ENCODE assay signal across 14 cellular contexts in the genomic region with DNA sequence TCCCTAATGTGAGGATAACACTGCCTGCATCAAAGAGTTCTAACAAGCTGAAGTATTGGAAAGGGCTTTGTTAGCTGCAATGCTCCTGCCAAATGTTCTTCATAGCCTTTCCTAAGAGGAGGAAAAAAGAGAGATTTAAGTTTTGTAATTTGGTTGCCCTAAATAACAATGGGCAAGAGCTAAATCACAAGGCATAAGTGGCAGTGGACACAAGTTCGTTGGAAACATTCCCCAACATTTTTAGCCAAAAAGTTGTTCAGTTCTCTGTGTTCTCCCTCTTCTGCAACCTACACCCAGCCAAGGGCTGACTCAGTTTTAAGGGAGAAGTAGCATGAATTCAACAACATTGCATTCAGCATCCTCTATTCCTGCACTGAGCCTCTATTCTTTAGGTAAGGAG. TPM values are rescaled to one million over a fixed set of nuclear protein-coding genes. Genes with fewer than 3 reads are reported as not detected.
DNase-seq lines count a peak whose midpoint lies in the region; ATAC-seq and TF ChIP-seq lines count a peak whose summit lies in the region.
"Had no signal": no experiment of that assay in that cellular context is flagged by ENCODE, and none has a peak within 500 bp of the region (broad histone marks: within the 10 kb centered on the region; RNA-seq: fewer than 3 reads in every experiment).

No MANE protein-coding gene starts in this region.

- peak overlapping the region; percentile 88 for H3K9ac ChIP-seq in adipocyte (ENCODE audit: low read length)

- no peak for TF ChIP-seq EP300 in ovary (IDR thresholded peaks at IDR 0.05)

- CTCF ChIA-PET in RWPE1 (lab: Yijun Ruan, JAX), result interaction anchor here (0.5 to 0.7 kb wide), 3 partner anchors 50 to 101 kb away, joined by 3 to 4 read pairs (median 4); no protein-coding TSS in a partner anchor

- 21 to 31% (median 23%) methylated on average over 1 of the region's 1 CpG for WGBS in ovary, 3 donors

- DNase-seq in adipocyte (ENCODE audit: low read depth), result no peak
- DNase-seq in fibroblast of gingiva (ENCODE audit: low read depth), result peak; percentile 79
- DNase-seq in middle frontal gyrus (ENCODE audit: extremely low spot score, low spot score), result peak; percentile 25
- DNase-seq in thoracic aorta (ENCODE audit: low spot score), result no peak
- no peak for DNase-seq in DMS53 treated with DMSO at 0.1 percent for 48 hours (lab: John Stamatoyannopoulos, UW; ENCODE audit: unreplicated experiment)
- DNase-seq in ovary, result no peak
- DNase-seq in RWPE1 (ENCODE audit: low spot score), result no peak
- no peak for DNase-seq in NOMO-1 (lab: John Stamatoyannopoulos, UW; ENCODE audit: unreplicated experiment in 2 of 2)
- DNase-seq: Calu3, DMS79, NCI-H1436, NCI-H345, NCI-H526 treated with DMSO at 0.1 percent for 48 hours, SHP77 had no signal

- H3K4me1 ChIP-seq in adipocyte (ENCODE audit: control insufficient read depth, insufficient read depth, low read length) (peaks cover 31% of the 10 kb centered on the region), thoracic aorta (ENCODE audit: control insufficient read depth in 1 of 2, low read depth in 2 of 2) (peaks cover 11 to 51% of the 10 kb centered on the region in 2 donors), ovary (ENCODE audit: insufficient read depth) (no peaks in the 10 kb centered on the region)

- no peak for TF ChIP-seq CTCF in thoracic aorta (IDR thresholded peaks at IDR 0.05)
- TF ChIP-seq CTCF in ovary (IDR thresholded peaks at IDR 0.05), result no peak
- TF ChIP-seq CTCF in RWPE1 (conservative IDR thresholded peaks at IDR 0.05; ENCODE audit: low read depth), result no peak

- H3K4me3 ChIP-seq in adipocyte (ENCODE audit: low read length) (peak overlapping the region; percentile 67), thoracic aorta (peak overlapping the region; percentile 32), ovary (no peak overlapping the region)

- peak overlapping the region; percentile 78 to 88 for H3K27ac ChIP-seq in thoracic aorta
- no peak overlapping the region for H3K27ac ChIP-seq in ovary
- H3K27ac ChIP-seq in RWPE1, result no peak overlapping the region

- intact Hi-C loops in ovary (cut with DNase I), result no loop called here

- TF ChIP-seq POLR2A in ovary (IDR thresholded peaks at IDR 0.05), result no peak

- peak; percentile 46 for ATAC-seq in thoracic aorta (ENCODE audit: insufficient number of reproducible peaks, low FRiP score, low read depth)

- POLR2A ChIA-PET in RWPE1 (lab: Yijun Ruan, JAX; ENCODE audit: low non-redundant PET), result no interaction called here

- H3K36me3 ChIP-seq in adipocyte (ENCODE audit: control insufficient read depth, insufficient read depth, low read length, severe bottlenecking) (no peaks in the 10 kb centered on the region), thoracic aorta (no peaks in the 10 kb centered on the region), ovary (no peaks in the 10 kb centered on the region)

- no peaks in the 10 kb centered on the region for H3K27me3 ChIP-seq in adipocyte (replicated peaks; ENCODE audit: control insufficient read depth, insufficient read depth, low read length)
- H3K27me3 ChIP-seq in thoracic aorta (replicated peaks; ENCODE audit: insufficient read depth), result no peaks in the 10 kb centered on the region
- no peaks in the 10 kb centered on the region for H3K27me3 ChIP-seq in ovary

- H3K9me3 ChIP-seq in adipocyte (ENCODE audit: control insufficient read depth, low read length) (no peaks in the 10 kb centered on the region), thoracic aorta (no peaks in the 10 kb centered on the region), ovary (no peaks in the 10 kb centered on the region)

RNA-seq across cellular contexts. Expression of a gene that starts 2.6 kb away (rescaled TPM):
- total RNA-seq in thoracic aorta, result under 1 TPM; 0.81 to 0.99 TPM
- total RNA-seq in ovary, result 1 to 10 TPM in 6 of 7 donors, under 1 TPM in 1; 0.65 to 3.3 (median 1.2) TPM
- 1 to 10 TPM; 1.4 to 5.6 TPM for polyA plus RNA-seq in ovary

RNA-seq across cellular contexts. Expression of a gene that starts 37.4 kb away (rescaled TPM):
- total RNA-seq in thoracic aorta (10 to 100 TPM; 52.3 to 96.9 TPM), ovary (10 to 100 TPM; 38.0 to 93.2 (median 65.6) TPM)
- polyA plus RNA-seq in ovary, result 10 to 100 TPM; 30.5 to 41.7 TPM

RNA-seq across cellular contexts. Expression of a gene that starts 51.5 kb away (rescaled TPM):
- total RNA-seq in thoracic aorta, result 100 to 1,000 TPM; 731 to 997 TPM
- 100 to 1,000 TPM in 3 of 7 donors, 10 to 100 TPM in 4; 40.7 to 160 (median 70.8) TPM for total RNA-seq in ovary
- polyA plus RNA-seq in ovary, result 10 to 100 TPM; 39.0 to 59.2 TPM

Comparison
In these comparisons a context has a peak if more than half of its experiments do, and no peak if none do; other contexts are left out.
1. DNase-seq: peak in fibroblast of gingiva (single experiment) and middle frontal gyrus (single experiment); none in adipocyte (single experiment), thoracic aorta (single experiment), DMS53 treated with DMSO at 0.1 percent for 48 hours (single experiment), ovary (0 of 5), RWPE1 (single experiment) and NOMO-1 (0 of 2).
2. H3K27ac ChIP-seq: peak in thoracic aorta (2 of 2); none in ovary (0 of 2) and RWPE1 (single experiment).
3. RNA of a gene that starts 51.5 kb away (total RNA-seq): 731 to 997 TPM in thoracic aorta; 40.7 to 160 TPM in ovary; every median in the first group is over 4 times any median in the second.